25 cellular contexts compared by ENCODE assay signal in the genomic region with DNA sequence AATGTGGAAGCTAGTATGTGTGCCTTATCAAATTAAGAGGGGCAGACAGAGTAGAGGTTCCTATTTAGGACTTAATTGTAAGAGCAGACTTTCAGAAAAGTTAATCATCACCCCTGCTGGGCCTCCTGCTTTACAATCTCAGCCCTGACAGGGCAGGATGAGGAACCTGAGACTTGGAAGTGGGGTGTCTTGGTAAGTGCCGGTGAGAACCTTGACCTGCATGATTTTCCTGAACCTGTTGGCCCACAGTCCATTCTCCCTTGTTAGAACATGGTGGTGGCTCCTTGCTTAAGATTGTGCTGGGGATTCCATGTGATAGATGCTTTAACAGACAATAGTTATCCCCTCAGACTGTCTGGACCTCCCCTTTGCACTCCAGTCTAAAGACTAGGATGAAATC.
"Had no signal": no experiment of that assay in that cellular context is flagged by ENCODE, and none has a peak within 500 bp of the region (broad histone marks: within the 10 kb centered on the region; RNA-seq: fewer than 3 reads in every experiment).

No MANE protein-coding gene starts in this region.

- H3K9me3 ChIP-seq: gastrocnemius medialis, pancreas, right lobe of liver, suprapubic skin had no signal

- ATAC-seq: gastrocnemius medialis; left lobe of liver; naive thymus-derived CD4-positive, alpha-beta T cell; pancreas; right lobe of liver; stimulated activated naive CD8-positive, alpha-beta T cell treated with anti-CD3 and anti-CD28 coated beads, Interleukin-15, amount 100 ng/mL, for 72 hours had no signal

- H3K27me3 ChIP-seq: gastrocnemius medialis, pancreas, right lobe of liver, suprapubic skin had no signal

- DNase-seq: central memory CD4-positive, alpha-beta T cell; dorsolateral prefrontal cortex; effector CD4-positive, alpha-beta T cell; foreskin fibroblast; gastrocnemius medialis; hippocampal formation; immature natural killer cell; islet precursor cell; kidney glomerular epithelial cell; midbrain; naive thymus-derived CD4-positive, alpha-beta T cell; nephron progenitor cell; pancreas; right lobe of liver; stimulated activated CD4-positive, alpha-beta T cell treated with anti-CD3 and anti-CD28 coated beads, Interleukin-12 subunit alpha, Interleukin-12 subunit beta, amount 100 ng/mL, for 4 hours; stimulated activated CD4-positive, alpha-beta T cell treated with anti-CD3 and anti-CD28 coated beads, Interleukin-1b, Interleukin-23, amount 100 ng/mL, for 48 hours; stimulated activated CD4-positive, alpha-beta T cell treated with anti-CD3 and anti-CD28 coated beads, Interleukin-4, amount 100 ng/mL, for 1 hour; stimulated activated CD8-positive, alpha-beta memory T cell treated with anti-CD3 and anti-CD28 coated beads, Interleukin-4, amount 100 ng/mL, for 48 hours; stimulated activated naive CD4-positive, alpha-beta T cell; stimulated activated naive CD8-positive, alpha-beta T cell treated with anti-CD3 and anti-CD28 coated beads, Interleukin-15, amount 100 ng/mL, for 72 hours; trophoblast cell had no signal

- H3K4me2 ChIP-seq: smooth muscle cell had no signal

- H3K4me3 ChIP-seq: dorsolateral prefrontal cortex, gastrocnemius medialis, lung, pancreas, right lobe of liver, smooth muscle cell, suprapubic skin had no signal

- H3K36me3 ChIP-seq: gastrocnemius medialis, pancreas, right lobe of liver, suprapubic skin had no signal

- H3K4me1 ChIP-seq: gastrocnemius medialis, right lobe of liver, suprapubic skin had no signal

- H3K27ac ChIP-seq: dorsolateral prefrontal cortex, gastrocnemius medialis, pancreas, right lobe of liver, suprapubic skin had no signal
